8 cellular contexts compared by ENCODE assay signal in genomic region chr10:110500515-110500905, GRCh38. TPM values are rescaled to one million over a fixed set of nuclear protein-coding genes. Genes with fewer than 3 reads are reported as not detected.
A peak's percentile ranks its signal among the peaks of the same experiment; 100 is the strongest.
DNase-seq lines count a peak whose midpoint lies in the region; ATAC-seq and TF ChIP-seq lines count a peak whose summit lies in the region.

No MANE protein-coding gene starts in this region.

- 0 out of 2 replicates have a peak, but pooled peaks cover 3% of the 10 kb centered on the region for H3F3A ChIP-seq in Loucy (ENCODE audit: low read depth)

- no peaks in the 10 kb centered on the region for H3K9me3 Mint-ChIP-seq in chondrocyte (ENCODE audit: low read depth)

- no peak overlapping the region for H2BK15ac ChIP-seq in mesenchymal stem cell (ENCODE audit: low read depth, poor library complexity, severe bottlenecking)

- H2BK5ac ChIP-seq in mesenchymal stem cell (ENCODE audit: low read depth, low read length, poor library complexity, severe bottlenecking) = peak overlapping the region; percentile 9

- H3K9me2 ChIP-seq in Loucy (replicated peaks; ENCODE audit: low read depth, low read length) = no peaks in the 10 kb centered on the region

- no peak overlapping the region for H2BK120ac ChIP-seq in mesenchymal stem cell (ENCODE audit: low read depth, low read length)

- peak overlapping the region; percentile 85 for H3K4me3 Mint-ChIP-seq in chondrocyte (ENCODE audit: unreplicated experiment)

- no peak overlapping the region for H4K8ac ChIP-seq in mesenchymal stem cell (ENCODE audit: low read length)

- peak overlapping the region; percentile 94 for H3K27ac Mint-ChIP-seq in chondrocyte (ENCODE audit: unreplicated experiment)

- peak overlapping the region; percentile 81 for H3K27ac ChIP-seq in mesenchymal stem cell (ENCODE audit: low read length, poor library complexity, severe bottlenecking)
- no peak overlapping the region for H3K27ac ChIP-seq in substantia nigra (ENCODE audit: low read depth, low read length, poor library complexity, severe bottlenecking)

- H3K14ac ChIP-seq in mesenchymal stem cell (ENCODE audit: low read length in 2 of 2) = no peak overlapping the region

- H3K9ac ChIP-seq in Loucy (ENCODE audit: low read depth, low read length, poor library complexity, severe bottlenecking) = no peak overlapping the region
- peak overlapping the region; percentile 98 for H3K9ac ChIP-seq in mesenchymal stem cell (ENCODE audit: low read length)

- H3K79me1 ChIP-seq in mesenchymal stem cell (replicated peaks; ENCODE audit: low read length, poor library complexity, severe bottlenecking) = peaks cover 3% of the 10 kb centered on the region

- peak overlapping the region in 1 of 2 experiments; percentile 99 for H3K18ac ChIP-seq in mesenchymal stem cell (ENCODE audit: low read depth in 1 of 2, low read length in 2 of 2)

- 0% methylated on average over 3 of the region's 3 CpGs for WGBS in mesenchymal stem cell

- no peaks in the 10 kb centered on the region for H3K27me3 Mint-ChIP-seq in chondrocyte (ENCODE audit: low read depth)

- no peak overlapping the region for H4K91ac ChIP-seq in mesenchymal stem cell (ENCODE audit: low read length)

- H3K4me2 ChIP-seq in Loucy (ENCODE audit: low read depth, low read length, poor library complexity, severe bottlenecking) = peak overlapping the region; percentile 78
- H3K4me2 ChIP-seq in mesenchymal stem cell (ENCODE audit: low read length, poor library complexity, severe bottlenecking) = peak overlapping the region; percentile 49

- H3K4me3 ChIP-seq in AG09309 (ENCODE audit: control insufficient read depth, low read depth, low read length) (peak overlapping the region; percentile 38), Loucy (ENCODE audit: low read length, poor library complexity, severe bottlenecking) (peak overlapping the region; percentile 85), mesenchymal stem cell (ENCODE audit: insufficient read depth in 1 of 2, low read depth in 1 of 2, low read length in 2 of 2) (peak overlapping the region in 1 of 2 experiments; percentile 97)

- H3K36me3 ChIP-seq in Loucy (ENCODE audit: insufficient read depth, low read length) = no peaks in the 10 kb centered on the region
- peaks cover 7 to 30% of the 10 kb centered on the region in 2 experiments for H3K36me3 ChIP-seq in mesenchymal stem cell (ENCODE audit: control insufficient read depth in 1 of 2, insufficient read depth in 2 of 2, low read depth in 1 of 2, low read length in 2 of 2)

- H3K4me1 ChIP-seq in Loucy (ENCODE audit: insufficient read depth, low read length, poor library complexity, severe bottlenecking) (peaks cover 48% of the 10 kb centered on the region), mesenchymal stem cell (ENCODE audit: control insufficient read depth, insufficient read depth, low read depth, low read length) (peaks cover 25% of the 10 kb centered on the region)

- H3K4ac ChIP-seq in mesenchymal stem cell (ENCODE audit: low read depth in 1 of 2, low read length in 2 of 2) = no peak overlapping the region

- H3K27me3 ChIP-seq in Loucy (ENCODE audit: insufficient read depth, low read length, poor library complexity, severe bottlenecking) (no peaks in the 10 kb centered on the region), mesenchymal stem cell (ENCODE audit: control insufficient read depth in 1 of 2, insufficient read depth in 1 of 2, low read length in 2 of 2) (no peaks in the 10 kb centered on the region)

- no peak overlapping the region for H3K23ac ChIP-seq in mesenchymal stem cell (ENCODE audit: low read length in 2 of 2)

- ATAC-seq in esophagus mucosa (no peak), HG03196 (IDR thresholded peaks at IDR 0.05; ENCODE audit: unreplicated experiment) (no peak), GM19463 (IDR thresholded peaks at IDR 0.05; ENCODE audit: unreplicated experiment) (no peak)

- H3K9me3 ChIP-seq in Loucy (ENCODE audit: insufficient read depth, low read depth, low read length) (no peaks in the 10 kb centered on the region), mesenchymal stem cell (ENCODE audit: control insufficient read depth, low read length) (no peaks in the 10 kb centered on the region)

- peaks cover 15% of the 10 kb centered on the region for H3K79me2 ChIP-seq in Loucy (ENCODE audit: insufficient read depth, low read length)

- H3K36me3 Mint-ChIP-seq in chondrocyte (ENCODE audit: low read depth) = peaks cover 4% of the 10 kb centered on the region

- DNase-seq in AG09309 (ENCODE audit: low read depth) (no peak), chondrocyte (ENCODE audit: low spot score) (no peak), mesenchymal stem cell (peak; percentile 94), substantia nigra (lab: John Stamatoyannopoulos, UW) (no peak)

- peaks cover 17% of the 10 kb centered on the region for H4K20me1 ChIP-seq in Loucy (ENCODE audit: insufficient read depth, low read length, poor library complexity, severe bottlenecking)

- H2AFZ ChIP-seq in Loucy (ENCODE audit: low read length) (no peak overlapping the region), mesenchymal stem cell (ENCODE audit: low read depth, low read length) (no peak overlapping the region)

- peaks cover 75% of the 10 kb centered on the region for H3K4me1 Mint-ChIP-seq in chondrocyte (ENCODE audit: low read depth)

- TF ChIP-seq CTCF in AG09309 (IDR thresholded peaks at IDR 0.05; ENCODE audit: control insufficient read depth, insufficient read depth, low read depth, low read length, missing control alignments) (no peak), Loucy (conservative IDR thresholded peaks at IDR 0.05; ENCODE audit: low read length) (no peak), chondrocyte (IDR thresholded peaks at IDR 0.05) (no peak)

- peak overlapping the region; percentile 37 for H2AK5ac ChIP-seq in mesenchymal stem cell (ENCODE audit: low read length, severe bottlenecking)

- no peak overlapping the region for H2BK12ac ChIP-seq in mesenchymal stem cell (ENCODE audit: low read length in 2 of 2)

RNA-seq across cellular contexts. Expression of gene DUSP5, which starts 2.8 kb away (rescaled TPM):
- total RNA-seq in chondrocyte (4.8 to 9.7 TPM (median 8.7 TPM) in 3 replicates), esophagus mucosa (26.8 TPM)
- 4.4 TPM for polyA plus RNA-seq in mesenchymal stem cell (2013, experiment 1 of 2)
- 4.4 TPM for polyA plus RNA-seq in mesenchymal stem cell (2013, experiment 2 of 2)
